Comparison of ENCODE assay signal across 1 cellular context in the genomic region with DNA sequence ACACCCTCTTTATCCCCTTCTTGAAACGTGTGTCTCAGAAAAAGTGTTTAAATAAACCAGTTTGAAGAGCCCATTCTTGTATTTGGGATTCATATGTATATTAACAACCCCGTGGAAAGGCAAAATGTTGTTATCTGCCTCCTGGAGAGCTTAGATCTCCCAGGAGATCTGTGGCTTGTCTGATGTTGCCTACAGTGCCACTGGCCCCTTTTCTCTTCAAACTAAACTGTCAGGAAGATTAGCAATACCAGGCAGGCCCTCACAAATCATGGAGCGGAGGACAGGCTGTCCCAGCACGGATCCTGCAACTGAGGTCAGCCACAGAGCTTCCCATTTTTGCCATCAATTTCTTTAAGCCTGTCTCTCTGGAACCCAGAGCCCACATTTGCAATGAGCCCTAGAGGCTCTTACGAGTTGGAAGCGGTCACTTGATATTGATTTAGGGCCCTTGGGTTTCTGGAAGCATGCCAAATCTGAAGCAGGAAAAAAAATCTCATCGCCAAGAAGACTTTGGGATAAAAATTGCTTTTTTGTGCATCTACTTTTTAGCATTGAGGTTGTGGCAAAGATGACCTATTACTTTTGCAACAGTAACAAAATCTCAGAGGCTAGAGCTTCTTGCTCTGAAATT.
TF ChIP-seq lines count a peak whose summit lies in the region.

No MANE protein-coding gene starts in this region.

TF ChIP-seq in SK-N-SH treated with all-trans-retinoic acid at 6 μM for 48 hours, 23 proteins besides CTCF, POLR2A, EP300 and RAD21 (continued from another document):
- TF ChIP-seq, protein P1, sequence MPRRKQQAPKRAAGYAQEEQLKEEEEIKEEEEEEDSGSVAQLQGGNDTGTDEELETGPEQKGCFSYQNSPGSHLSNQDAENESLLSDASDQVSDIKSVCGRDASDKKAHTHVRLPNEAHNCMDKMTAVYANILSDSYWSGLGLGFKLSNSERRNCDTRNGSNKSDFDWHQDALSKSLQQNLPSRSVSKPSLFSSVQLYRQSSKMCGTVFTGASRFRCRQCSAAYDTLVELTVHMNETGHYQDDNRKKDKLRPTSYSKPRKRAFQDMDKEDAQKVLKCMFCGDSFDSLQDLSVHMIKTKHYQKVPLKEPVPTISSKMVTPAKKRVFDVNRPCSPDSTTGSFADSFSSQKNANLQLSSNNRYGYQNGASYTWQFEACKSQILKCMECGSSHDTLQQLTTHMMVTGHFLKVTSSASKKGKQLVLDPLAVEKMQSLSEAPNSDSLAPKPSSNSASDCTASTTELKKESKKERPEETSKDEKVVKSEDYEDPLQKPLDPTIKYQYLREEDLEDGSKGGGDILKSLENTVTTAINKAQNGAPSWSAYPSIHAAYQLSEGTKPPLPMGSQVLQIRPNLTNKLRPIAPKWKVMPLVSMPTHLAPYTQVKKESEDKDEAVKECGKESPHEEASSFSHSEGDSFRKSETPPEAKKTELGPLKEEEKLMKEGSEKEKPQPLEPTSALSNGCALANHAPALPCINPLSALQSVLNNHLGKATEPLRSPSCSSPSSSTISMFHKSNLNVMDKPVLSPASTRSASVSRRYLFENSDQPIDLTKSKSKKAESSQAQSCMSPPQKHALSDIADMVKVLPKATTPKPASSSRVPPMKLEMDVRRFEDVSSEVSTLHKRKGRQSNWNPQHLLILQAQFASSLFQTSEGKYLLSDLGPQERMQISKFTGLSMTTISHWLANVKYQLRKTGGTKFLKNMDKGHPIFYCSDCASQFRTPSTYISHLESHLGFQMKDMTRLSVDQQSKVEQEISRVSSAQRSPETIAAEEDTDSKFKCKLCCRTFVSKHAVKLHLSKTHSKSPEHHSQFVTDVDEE (CRISPR knock-in tag; IDR thresholded peaks at IDR 0.05) = no peak
- TF ChIP-seq RARB (CRISPR knock-in tag; IDR thresholded peaks at IDR 0.05) = no peak
